Comparison of ENCODE assay signal across 26 cellular contexts in the genomic region with DNA sequence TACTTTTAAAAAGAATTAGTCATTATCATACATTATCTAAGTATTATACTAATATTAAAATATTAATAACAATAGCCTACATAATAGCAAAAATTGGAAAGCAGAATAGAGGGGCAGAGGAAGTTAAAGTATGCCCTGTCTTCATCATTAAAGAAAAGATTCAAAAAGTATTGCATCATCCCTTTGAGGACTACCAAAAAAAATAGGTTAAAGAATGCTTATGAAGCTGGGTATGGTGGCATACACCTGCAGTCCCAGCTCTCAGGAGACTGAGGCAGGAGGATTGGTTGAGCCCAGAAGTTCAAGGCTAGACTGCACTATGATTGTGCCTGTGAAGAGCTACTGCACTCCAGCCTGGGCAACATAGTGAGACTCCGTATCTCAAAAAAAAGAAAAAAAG.
"Had no signal": no experiment of that assay in that cellular context is flagged by ENCODE, and none has a peak within 500 bp of the region (broad histone marks: within the 10 kb centered on the region; RNA-seq: fewer than 3 reads in every experiment).

No MANE protein-coding gene starts in this region.

- H3K27ac Mint-ChIP-seq: dendritic cell treated with granulocyte-macrophage colony-stimulating factor and Interleukin-4, amounts not matched to agents 40 ng/mL and 50 ng/mL, for 4 days; effector memory CD8-positive, alpha-beta T cell; endodermal cell had no signal

- H3K36me3 ChIP-seq: colonic mucosa, gastrocnemius medialis, heart right ventricle, left lung, lower lobe of right lung had no signal

- H3K9me3 ChIP-seq: colonic mucosa, esophagus squamous epithelium, gastrocnemius medialis, heart right ventricle, left lung, lower lobe of right lung had no signal

- H3K4me3 ChIP-seq: colonic mucosa, esophagus squamous epithelium, gastrocnemius medialis, heart right ventricle, left lung, lower lobe of right lung had no signal

- H3K4me1 ChIP-seq: colonic mucosa, gastrocnemius medialis, left lung, lower lobe of right lung had no signal

- H3K27me3 ChIP-seq: colonic mucosa, esophagus squamous epithelium, gastrocnemius medialis, heart right ventricle, left lung had no signal

- H3K9me3 Mint-ChIP-seq: dendritic cell treated with granulocyte-macrophage colony-stimulating factor and Interleukin-4, amounts not matched to agents 40 ng/mL and 50 ng/mL, for 4 days; effector memory CD8-positive, alpha-beta T cell had no signal

- H3K4me1 Mint-ChIP-seq: endodermal cell had no signal

- H3K27me3 Mint-ChIP-seq: dendritic cell treated with granulocyte-macrophage colony-stimulating factor and Interleukin-4, amounts not matched to agents 40 ng/mL and 50 ng/mL, for 4 days had no signal

- H3K4me3 Mint-ChIP-seq: dendritic cell treated with granulocyte-macrophage colony-stimulating factor and Interleukin-4, amounts not matched to agents 40 ng/mL and 50 ng/mL, for 4 days; effector memory CD8-positive, alpha-beta T cell; endodermal cell had no signal

- H3K27ac ChIP-seq: colonic mucosa, epithelial cell of prostate, esophagus squamous epithelium, gastrocnemius medialis, heart right ventricle, left lung, lower lobe of right lung had no signal

- DNase-seq: colonic mucosa; cortex of kidney; effector CD8-positive, alpha-beta T cell; effector memory CD8-positive, alpha-beta T cell; endodermal cell; erythroblast; esophagus squamous epithelium; foreskin fibroblast; foreskin melanocyte; gastrocnemius medialis; glutamatergic neuron; head of caudate nucleus; heart right ventricle; hippocampal formation; left cardiac atrium; left lung; left ventricle myocardium superior; lower lobe of right lung; mesendoderm; midbrain had no signal

- ATAC-seq: effector memory CD8-positive, alpha-beta T cell; esophagus mucosa; gastrocnemius medialis; heart right ventricle; left cardiac atrium; left lung; left ventricle myocardium superior; lower lobe of right lung had no signal

- FAIRE-seq: endometrium, islet of Langerhans, keratinocyte had no signal
